ENCODE assay signal across 8 cellular contexts in the genomic region with DNA sequence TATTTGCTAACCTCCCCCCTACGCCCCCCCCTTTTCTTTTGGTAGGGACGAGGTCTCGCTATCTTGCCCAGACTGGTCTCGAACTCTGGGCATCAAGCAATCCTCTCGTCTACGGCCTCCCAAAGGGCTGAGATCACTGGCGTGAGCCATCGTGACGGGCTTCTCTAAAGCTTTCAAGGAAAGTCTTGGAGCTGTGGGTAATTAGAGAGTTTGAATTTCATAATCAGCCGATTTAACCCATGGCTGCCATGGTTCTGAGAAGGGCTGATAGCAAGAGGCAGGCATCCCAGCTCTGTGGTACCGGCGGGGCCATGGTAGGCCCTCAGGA. TPM values are rescaled to one million over a fixed set of nuclear protein-coding genes. Genes with fewer than 3 reads are reported as not detected.
DNase-seq lines count a peak whose midpoint lies in the region; ATAC-seq and TF ChIP-seq lines count a peak whose summit lies in the region.

No MANE protein-coding gene starts in this region.

- TF ChIP-seq POLR2A in IMR-90 (IDR thresholded peaks at IDR 0.05; ENCODE audit: low read depth, low read length): no peak

- H4K91ac ChIP-seq in IMR-90 (ENCODE audit: insufficient read depth, low read depth, low read length): peak overlapping the region; percentile 66; the same call in 1 of the 2 replicates

- DNase-seq in IMR-90 (no peak), mammary epithelial cell (no peak), naive B cell (no peak), NCI-H345 (lab: John Stamatoyannopoulos, UW) (no peak), glomerular visceral epithelial cell (ENCODE audit: extremely low spot score) (no peak), mesenteric fat pad (ENCODE audit: low spot score) (no peak)

- H2AK9ac ChIP-seq in IMR-90 (replicated peaks; ENCODE audit: low read depth, low read length, poor library complexity): peak overlapping the region; percentile 90

- H2BK5ac ChIP-seq in IMR-90 (ENCODE audit: low read depth, low read length, poor library complexity, severe bottlenecking): no peak overlapping the region

- H3K79me2 ChIP-seq in ACC112 (ENCODE audit: control insufficient read depth, insufficient read depth, low read length, unreplicated experiment): peaks cover 2% of the 10 kb centered on the region
- H3K79me2 ChIP-seq in mammary epithelial cell (ENCODE audit: insufficient read depth, low read length): peaks cover 14% of the 10 kb centered on the region

- H3K14ac ChIP-seq in IMR-90 (replicated peaks; ENCODE audit: low read depth, low read length): no peak overlapping the region

- H3K27me3 Mint-ChIP-seq in naive B cell: no peaks in the 10 kb centered on the region

- H3K4me3 ChIP-seq in ACC112 (ENCODE audit: low read depth, low read length) (no peak overlapping the region), IMR-90 (ENCODE audit: insufficient read depth, low read depth, low read length) (no peak overlapping the region), mammary epithelial cell (replicated peaks in 1 of 3; ENCODE audit: insufficient read depth in 1 of 3, low read depth in 2 of 3, low read length in 3 of 3) (no peak overlapping the region)

- no peak for TF ChIP-seq RAD21 in IMR-90 (IDR thresholded peaks at IDR 0.05; ENCODE audit: low read length)

- H3K79me1 ChIP-seq in IMR-90 (ENCODE audit: low read depth in 1 of 2, low read length in 2 of 2): peaks cover 21 to 48% of the 10 kb centered on the region in 2 experiments

- H3K9ac ChIP-seq in IMR-90 (ENCODE audit: low read depth, low read length) (no peak overlapping the region), mammary epithelial cell (ENCODE audit: insufficient read depth, low read length) (no peak overlapping the region)

- H3K27ac ChIP-seq in ACC112 (ENCODE audit: low read depth, low read length) (no peak overlapping the region), IMR-90 (ENCODE audit: insufficient read depth, low read length) (peak overlapping the region; percentile 23; the same call in 1 of the 2 replicates), mammary epithelial cell (ENCODE audit: insufficient read depth, low read depth, low read length) (no peak overlapping the region)

- H3K4ac ChIP-seq in IMR-90 (ENCODE audit: low read depth, low read length): 0 out of 2 replicates have a peak overlapping the region, but pooled peaks have one; percentile 10

- no TSS peak for BruUV-seq in IMR-90 (replicated peaks; lab: Mats Ljungman, UMichigan)
- no TSS peak for BruUV-seq in mammary epithelial cell (replicated peaks; lab: Mats Ljungman, UMichigan)

- H3K18ac ChIP-seq in IMR-90 (ENCODE audit: low read depth, low read length): no peak overlapping the region

- dilution Hi-C loops in IMR-90 (cut with HindIII; ENCODE audit: low sequenced_read_pairs, unreplicated experiment): no loop called here
- dilution Hi-C loops in mammary epithelial cell (cut with HindIII; ENCODE audit: low sequenced_read_pairs): loop anchor here (5.0 to 10.0 kb wide), 3 partner anchors 59 to 223 kb away; a partner anchor contains a TSS

- H3K4me2 ChIP-seq in IMR-90 (ENCODE audit: low read depth, low read length) (no peak overlapping the region), mammary epithelial cell (ENCODE audit: insufficient read depth, low read depth, low read length) (peak overlapping the region; percentile 97)

- no peak overlapping the region for H3K23ac ChIP-seq in IMR-90 (ENCODE audit: low read depth, low read length)

- CTCF ChIA-PET in IMR-90 (lab: Yijun Ruan, JAX): no interaction called here
- CTCF ChIA-PET in mammary epithelial cell (lab: Charles Lee; ENCODE audit: low non-redundant PET): interaction anchor here (0.6 to 0.7 kb wide), 3 partner anchors 16 to 89 kb away, joined by 3 read pairs; no protein-coding TSS in a partner anchor

- in situ Hi-C loops in IMR-90 (cut with MboI; ENCODE audit: low sequenced_read_pairs) (no loop called here), mammary epithelial cell (cut with MboI; ENCODE audit: low sequenced_read_pairs in 2 of 2) (no loop called here)

- peak overlapping the region in 1 of 6 donors; percentile 72 for H3K27ac Mint-ChIP-seq in naive B cell

- peak overlapping the region; percentile 42 for H2AFZ ChIP-seq in ACC112 (ENCODE audit: low read length, unreplicated experiment)
- peak overlapping the region; percentile 90 for H2AFZ ChIP-seq in IMR-90 (replicated peaks; ENCODE audit: low read length, poor library complexity)
- peak overlapping the region; percentile 84 for H2AFZ ChIP-seq in mammary epithelial cell (ENCODE audit: low read depth, low read length)

- peak overlapping the region; percentile 96 for H4K8ac ChIP-seq in IMR-90 (ENCODE audit: low read depth in 2 of 2, low read length in 2 of 2)

- intact Hi-C loops in IMR-90 (cut with micrococcal nuclease) (loop anchor here (1.0 kb wide), 1 partner anchor 12 kb away; no protein-coding TSS in a partner anchor), mammary epithelial cell (cut with micrococcal nuclease) (no loop called here)

- H3K36me3 ChIP-seq in ACC112 (ENCODE audit: insufficient read depth, low read length) (no peaks in the 10 kb centered on the region), IMR-90 (ENCODE audit: control insufficient read depth, insufficient read depth, low read length) (peaks cover 3% of the 10 kb centered on the region), mammary epithelial cell (ENCODE audit: insufficient read depth, low read length) (peaks cover under 1% of the 10 kb centered on the region)

- peaks cover 0 to 1% (median 0%) of the 10 kb centered on the region in 7 donors for H3K9me3 Mint-ChIP-seq in naive B cell

- ATAC-seq in IMR-90 (ENCODE audit: low read depth) (no peak), naive B cell (ENCODE audit: low read depth in 2 of 2) (no peak), HG03039 (IDR thresholded peaks at IDR 0.05; ENCODE audit: unreplicated experiment) (no peak)

- peaks cover 20% of the 10 kb centered on the region for H3K4me1 ChIP-seq in ACC112 (ENCODE audit: control insufficient read depth, insufficient read depth, low read length, unreplicated experiment)
- peaks cover 8% of the 10 kb centered on the region for H3K4me1 ChIP-seq in IMR-90 (ENCODE audit: control insufficient read depth, insufficient read depth, low read length)
- H3K4me1 ChIP-seq in mammary epithelial cell (ENCODE audit: insufficient read depth, low read length): peaks cover 36% of the 10 kb centered on the region

- TF ChIP-seq CTCF in IMR-90 (conservative IDR thresholded peaks at IDR 0.05; ENCODE audit: low read depth, low read length): no peak
- no peak for TF ChIP-seq CTCF in mammary epithelial cell (conservative IDR thresholded peaks at IDR 0.05 in 1 of 2, IDR thresholded peaks at IDR 0.05 in 1 of 2; ENCODE audit: extremely low read depth in 1 of 2, insufficient read depth in 1 of 2, low read depth in 1 of 2, low read length in 2 of 2)

- H2BK15ac ChIP-seq in IMR-90 (ENCODE audit: low read depth, low read length): 0 out of 3 replicates have a peak overlapping the region, but pooled peaks have one; percentile 71

- H4K20me1 ChIP-seq in IMR-90 (ENCODE audit: insufficient read depth, low read length) (no peaks in the 10 kb centered on the region), mammary epithelial cell (ENCODE audit: insufficient read depth, low read length) (no peaks in the 10 kb centered on the region)

- H3K36me3 Mint-ChIP-seq in naive B cell: no peaks in the 10 kb centered on the region

- peaks cover 19% of the 10 kb centered on the region for H3K9me1 ChIP-seq in IMR-90 (ENCODE audit: insufficient read depth, low read length)

- no peaks in the 10 kb centered on the region for H3K9me3 ChIP-seq in IMR-90 (ENCODE audit: control insufficient read depth, insufficient read depth, low read length)
- no peaks in the 10 kb centered on the region for H3K9me3 ChIP-seq in mammary epithelial cell (replicated peaks; ENCODE audit: insufficient read depth, low read length)

- 91% methylated on average over 4 of the region's 12 CpGs; no CpG with 5 or more reads in 1 of the 2 experiments for WGBS in IMR-90 (ENCODE audit: extremely low coverage in 2 of 2, insufficient read length in 1 of 2), 2 experiments
- WGBS in mammary epithelial cell (ENCODE audit: low coverage, missing lambda C conversion rate): 17% methylated on average over 12 of the region's 12 CpGs

- POLR2A ChIA-PET in IMR-90 (lab: Charles Lee; ENCODE audit: unreplicated experiment): no interaction called here

- H3K56ac ChIP-seq in IMR-90 (ENCODE audit: extremely low read depth, insufficient read depth, low read length): no peak overlapping the region

- no peaks in the 10 kb centered on the region for H3K27me3 ChIP-seq in ACC112 (ENCODE audit: insufficient read depth, low read length)
- no peaks in the 10 kb centered on the region for H3K27me3 ChIP-seq in IMR-90 (ENCODE audit: control insufficient read depth, insufficient read depth, low read length)
- no peaks in the 10 kb centered on the region for H3K27me3 ChIP-seq in mammary epithelial cell (ENCODE audit: insufficient read depth, low read length)

- peak overlapping the region; percentile 76 for H4K5ac ChIP-seq in IMR-90 (ENCODE audit: low read depth, low read length)

- H2AK5ac ChIP-seq in IMR-90 (ENCODE audit: low read depth, low read length): peak overlapping the region; percentile 90

- H3K4me1 Mint-ChIP-seq in naive B cell: peaks cover 22 to 54% (median 31%) of the 10 kb centered on the region in 3 donors

- H3K4me3 Mint-ChIP-seq in naive B cell: peak overlapping the region in 7 of 8 donors; percentile 15 to 94 (median 84)

- H2BK20ac ChIP-seq in IMR-90 (ENCODE audit: low read depth, low read length): no peak overlapping the region

- no peak overlapping the region for H2BK120ac ChIP-seq in IMR-90 (ENCODE audit: low read depth, low read length)

RNA-seq across cellular contexts. Expression of a gene that starts 0.7 kb away (rescaled TPM):
- total RNA-seq in IMR-90 (2012; rRNA removed) (3.6 and 3.9 TPM in 2 replicates), mammary epithelial cell (10 to 100 TPM in 1 of 2 donors, 1 to 10 TPM in 1; 8.5 to 29.3 TPM), mesenteric fat pad (12.9 TPM)
- polyA plus RNA-seq in IMR-90 (2012; rRNA removed) (10.2 and 11.4 TPM in 2 replicates), mammary epithelial cell (3.6 TPM), naive B cell (ENCODE audit: low read depth in 6 of 6) (1 to 10 TPM; 6.4 to 8.6 (median 7.4) TPM)
- 8.5 and 19.6 TPM in 2 replicates for polyA plus RNA-seq in IMR-90 (2012; cell fraction: cytosol; rRNA removed)
- 4.4 and 10.7 TPM in 2 replicates for polyA plus RNA-seq in IMR-90 (2012; cell fraction: nucleus; rRNA removed; ENCODE audit: low replicate concordance)
- 1.1 TPM for polyA minus RNA-seq in mammary epithelial cell

RNA-seq across cellular contexts. Expression of a gene that starts 1.8 kb away (rescaled TPM):
- total RNA-seq in IMR-90 (2012; rRNA removed) (7.3 and 17.2 TPM in 2 replicates), mammary epithelial cell (10 to 100 TPM; 36.7 to 76.3 TPM), mesenteric fat pad (99.2 TPM)
- polyA plus RNA-seq in IMR-90 (2012; rRNA removed) (31.7 and 37.0 TPM in 2 replicates), mammary epithelial cell (43.1 TPM), naive B cell (ENCODE audit: low read depth in 6 of 6) (100 to 1,000 TPM; 121 to 189 (median 160) TPM)
- 87.8 and 125 TPM in 2 replicates for polyA plus RNA-seq in IMR-90 (2012; cell fraction: cytosol; rRNA removed)
- 22.6 and 29.1 TPM in 2 replicates for polyA plus RNA-seq in IMR-90 (2012; cell fraction: nucleus; rRNA removed; ENCODE audit: low replicate concordance)
- 7.2 TPM for polyA minus RNA-seq in mammary epithelial cell

RNA-seq across cellular contexts. Expression of a gene that starts 5.5 kb away (rescaled TPM):
- 33.7 and 35.0 TPM in 2 replicates for total RNA-seq in IMR-90 (2012; rRNA removed)
- polyA plus RNA-seq in IMR-90 (2012; rRNA removed): 87.2 and 113 TPM in 2 replicates
- 105 and 131 TPM in 2 replicates for polyA plus RNA-seq in IMR-90 (2012; cell fraction: cytosol; rRNA removed)
- polyA plus RNA-seq in IMR-90 (2012; cell fraction: nucleus; rRNA removed; ENCODE audit: low replicate concordance): 54.5 and 126 TPM in 2 replicates
- total RNA-seq in mammary epithelial cell: 10 to 100 TPM; 35.8 to 83.1 TPM
- 72.6 TPM for polyA plus RNA-seq in mammary epithelial cell
- 26.9 TPM for polyA minus RNA-seq in mammary epithelial cell
- polyA plus RNA-seq in naive B cell (ENCODE audit: low read depth in 6 of 6): 10 to 100 TPM; 16.2 to 25.0 (median 22.6) TPM
- total RNA-seq in mesenteric fat pad: 45.6 TPM

RNA-seq across cellular contexts. Expression of a gene that starts 22.2 kb away (rescaled TPM):
- total RNA-seq in IMR-90 (2012; rRNA removed): under 0.01 and 0.28 TPM in 2 replicates
- 0.87 and 1.0 TPM in 2 replicates for polyA plus RNA-seq in IMR-90 (2012; rRNA removed)
- polyA plus RNA-seq in IMR-90 (2012; cell fraction: cytosol; rRNA removed): 0.21 and 0.33 TPM in 2 replicates
- 3.9 and 9.0 TPM in 2 replicates for polyA plus RNA-seq in IMR-90 (2012; cell fraction: nucleus; rRNA removed; ENCODE audit: low replicate concordance)
- total RNA-seq in mammary epithelial cell: under 1 TPM; 0.47 to 0.50 TPM
- 0.24 TPM for polyA plus RNA-seq in mammary epithelial cell
- polyA minus RNA-seq in mammary epithelial cell: not detected
- polyA plus RNA-seq in naive B cell (ENCODE audit: low read depth in 6 of 6): 1 to 10 TPM in 5 of 6 donors, not detected in 1; 1.6 to 3.1 (median 1.9) TPM
- total RNA-seq in mesenteric fat pad: 0.55 TPM

RNA-seq across cellular contexts. Expression of a gene that starts 30.8 kb away (rescaled TPM):
- total RNA-seq in IMR-90 (2012; rRNA removed) (1.6 and 1.7 TPM in 2 replicates), mammary epithelial cell (10 to 100 TPM in 1 of 2 donors, 1 to 10 TPM in 1; 3.5 to 10.8 TPM), mesenteric fat pad (16.2 TPM)
- polyA plus RNA-seq in IMR-90 (2012; rRNA removed) (5.3 and 5.6 TPM in 2 replicates), mammary epithelial cell (1.3 TPM), naive B cell (ENCODE audit: low read depth in 6 of 6) (not detected)
- 3.1 and 4.3 TPM in 2 replicates for polyA plus RNA-seq in IMR-90 (2012; cell fraction: cytosol; rRNA removed)
- polyA plus RNA-seq in IMR-90 (2012; cell fraction: nucleus; rRNA removed; ENCODE audit: low replicate concordance): 20.5 and 33.6 TPM in 2 replicates
- polyA minus RNA-seq in mammary epithelial cell: 5.0 TPM
